In genomic region chr15:78993931-78994530, GRCh38 we compare ENCODE assay signal across 1 cellular context.
TF ChIP-seq lines count a peak whose summit lies in the region.

No MANE protein-coding gene starts in this region.

TF ChIP-seq in IMR-90, 13 proteins besides CTCF, POLR2A, EP300 and RAD21:
- no peak for TF ChIP-seq SMC3 (IDR thresholded peaks at IDR 0.05; ENCODE audit: low read depth, low read length)
- TF ChIP-seq ELK1 (IDR thresholded peaks at IDR 0.05; ENCODE audit: borderline replicate concordance, low read depth, low read length), result no peak
- TF ChIP-seq USF2 (IDR thresholded peaks at IDR 0.05; ENCODE audit: low read depth, low read length), result no peak
- TF ChIP-seq MAFK (IDR thresholded peaks at IDR 0.05; ENCODE audit: low read depth, low read length), result no peak
- no peak for TF ChIP-seq CEBPB (IDR thresholded peaks at IDR 0.05; ENCODE audit: low read depth, low read length)
- no peak for TF ChIP-seq CHD1 (IDR thresholded peaks at IDR 0.05; ENCODE audit: low read depth, low read length)
- no peak for TF ChIP-seq BHLHE40 (IDR thresholded peaks at IDR 0.05; ENCODE audit: low read depth, low read length)
- TF ChIP-seq MXI1 (IDR thresholded peaks at IDR 0.05; ENCODE audit: borderline replicate concordance, low read depth, low read length), result no peak
- no peak for TF ChIP-seq FOS (IDR thresholded peaks at IDR 0.05; ENCODE audit: low read depth, low read length)
- TF ChIP-seq RFX5 (IDR thresholded peaks at IDR 0.05; ENCODE audit: low read depth, low read length), result no peak
- no peak for TF ChIP-seq MAZ (IDR thresholded peaks at IDR 0.05; ENCODE audit: borderline replicate concordance, low read depth, low read length)
- TF ChIP-seq RCOR1 (IDR thresholded peaks at IDR 0.05; ENCODE audit: insufficient replicate concordance, low read length), result no peak
- no peak for TF ChIP-seq NFE2L2 (IDR thresholded peaks at IDR 0.05; ENCODE audit: low read depth, low read length)
TF ChIP-seq in IMR-90: peak in this region for 0.
